13 cellular contexts compared by ENCODE assay signal in genomic region chr17:12765544-12765943, GRCh38. TPM values are rescaled to one million over a fixed set of nuclear protein-coding genes. Genes with fewer than 3 reads are reported as not detected.
A peak's percentile ranks its signal among the peaks of the same experiment; 100 is the strongest.
DNase-seq lines count a peak whose midpoint lies in the region; ATAC-seq and TF ChIP-seq lines count a peak whose summit lies in the region.
"Had no signal": no experiment of that assay in that cellular context is flagged by ENCODE, and none has a peak within 500 bp of the region (broad histone marks: within the 10 kb centered on the region; RNA-seq: fewer than 3 reads in every experiment).

No MANE protein-coding gene starts in this region.

- in situ Hi-C loops in astrocyte of the cerebellum (cut with HindIII; ENCODE audit: low sequenced_read_pairs): no loop called here

- TF ChIP-seq CTCF in astrocyte of the cerebellum (IDR thresholded peaks at IDR 0.05; ENCODE audit: low read depth, low read length, missing control alignments): no peak

- CTCF ChIA-PET in activated CD8-positive, alpha-beta T cell treated with anti-CD3 and anti-CD28 coated beads, Interleukin-2, amount 10 ng/mL, durations not matched to agents 7 days and 5 days (lab: Charles Lee): no interaction called here
- CTCF ChIA-PET in T-cell (lab: Charles Lee): no interaction called here

- no peak overlapping the region for H3K4me3 ChIP-seq in astrocyte of the cerebellum (ENCODE audit: low read depth, low read length)
- H3K4me3 ChIP-seq: BLaER1 had no signal

- POLR2A ChIA-PET in activated CD8-positive, alpha-beta T cell treated with anti-CD3 and anti-CD28 coated beads, Interleukin-2, amount 10 ng/mL, durations not matched to agents 7 days and 5 days (lab: Charles Lee): no interaction called here
- POLR2A ChIA-PET in T-cell (lab: Charles Lee): no interaction called here

- H3K36me3 Mint-ChIP-seq in activated CD8-positive, alpha-beta T cell treated with anti-CD3 and anti-CD28 coated beads, Interleukin-2, amount 10 ng/mL, durations not matched to agents 7 days and 5 days (ENCODE audit: low read depth): no peaks in the 10 kb centered on the region
- H3K36me3 Mint-ChIP-seq in T-cell: no peaks in the 10 kb centered on the region
- H3K36me3 Mint-ChIP-seq: stimulated activated effector memory CD8-positive, alpha-beta T cell treated with anti-CD3 and anti-CD28 coated beads, Interleukin-12 subunit alpha, Interleukin-12 subunit beta, amount 100 ng/mL, for 72 hours had no signal

- no peaks in the 10 kb centered on the region for H3K27me3 Mint-ChIP-seq in activated CD8-positive, alpha-beta T cell treated with anti-CD3 and anti-CD28 coated beads, Interleukin-2, amount 10 ng/mL, durations not matched to agents 7 days and 5 days (ENCODE audit: low read depth)
- peaks cover 0 to 4% of the 10 kb centered on the region in 2 donors for H3K27me3 Mint-ChIP-seq in T-cell

- H3K4me1 Mint-ChIP-seq in activated CD8-positive, alpha-beta T cell treated with anti-CD3 and anti-CD28 coated beads, Interleukin-2, amount 10 ng/mL, durations not matched to agents 7 days and 5 days (ENCODE audit: low read depth): no peaks in the 10 kb centered on the region
- no peaks in the 10 kb centered on the region for H3K4me1 Mint-ChIP-seq in T-cell
- H3K4me1 Mint-ChIP-seq: stimulated activated effector memory CD8-positive, alpha-beta T cell treated with anti-CD3 and anti-CD28 coated beads, Interleukin-12 subunit alpha, Interleukin-12 subunit beta, amount 100 ng/mL, for 72 hours had no signal

- H3K4me3 Mint-ChIP-seq in activated CD8-positive, alpha-beta T cell treated with anti-CD3 and anti-CD28 coated beads, Interleukin-2, amount 10 ng/mL, durations not matched to agents 7 days and 5 days: no peak overlapping the region
- H3K4me3 Mint-ChIP-seq in T-cell: no peak overlapping the region
- H3K4me3 Mint-ChIP-seq: stimulated activated effector memory CD8-positive, alpha-beta T cell treated with anti-CD3 and anti-CD28 coated beads, Interleukin-12 subunit alpha, Interleukin-12 subunit beta, amount 100 ng/mL, for 72 hours had no signal

- DNase-seq in A172 (ENCODE audit: low spot score) (peak; percentile 36), astrocyte of the cerebellum (ENCODE audit: low read depth) (peak; percentile 72), hepatic stellate cell (ENCODE audit: low spot score) (peak; percentile 76), activated gamma-delta T cell treated with Interleukin-2 at 50 U/mL for 16 hours (no peak), T-cell (no peak)
- DNase-seq in activated CD8-positive, alpha-beta T cell treated with anti-CD3 and anti-CD28 coated beads, Interleukin-2, amount 10 ng/mL, durations not matched to agents 7 days and 5 days: no peak
- DNase-seq: activated effector memory CD4-positive, alpha-beta T cell treated with Interleukin-2 at 50 U/mL for 16 hours; effector memory CD4-positive, alpha-beta T cell; NCI-H748 treated with DMSO at 0.1 percent for 48 hours had no signal

- no peaks in the 10 kb centered on the region for H3K9me3 Mint-ChIP-seq in activated CD8-positive, alpha-beta T cell treated with anti-CD3 and anti-CD28 coated beads, Interleukin-2, amount 10 ng/mL, durations not matched to agents 7 days and 5 days (ENCODE audit: insufficient read depth)
- H3K9me3 Mint-ChIP-seq in T-cell: peaks cover 2 to 8% (median 4%) of the 10 kb centered on the region in 3 donors

- no peak overlapping the region for H3K27ac Mint-ChIP-seq in activated CD8-positive, alpha-beta T cell treated with anti-CD3 and anti-CD28 coated beads, Interleukin-2, amount 10 ng/mL, durations not matched to agents 7 days and 5 days
- no peak overlapping the region for H3K27ac Mint-ChIP-seq in T-cell
- H3K27ac Mint-ChIP-seq: stimulated activated effector memory CD8-positive, alpha-beta T cell treated with anti-CD3 and anti-CD28 coated beads, Interleukin-12 subunit alpha, Interleukin-12 subunit beta, amount 100 ng/mL, for 72 hours had no signal

- peak; percentile 87 for ATAC-seq in HG02870 (IDR thresholded peaks at IDR 0.05; ENCODE audit: unreplicated experiment)
- no peak for ATAC-seq in GM18868 (IDR thresholded peaks at IDR 0.05; ENCODE audit: unreplicated experiment)
- ATAC-seq in activated CD8-positive, alpha-beta T cell treated with anti-CD3 and anti-CD28 coated beads, Interleukin-2, amount 10 ng/mL, durations not matched to agents 7 days and 5 days: no peak
- ATAC-seq in T-cell (replicated peaks in 1 of 4): no peak
- ATAC-seq: stimulated activated effector memory CD8-positive, alpha-beta T cell treated with anti-CD3 and anti-CD28 coated beads, Interleukin-12 subunit alpha, Interleukin-12 subunit beta, amount 100 ng/mL, for 72 hours had no signal

RNA-seq across cellular contexts. Expression of gene ARHGAP44, which starts 23.8 kb away (rescaled TPM):
- total RNA-seq in A172 (2014; rRNA removed; shearing (Covaris generic)): 0.69 and 1.1 TPM in 2 replicates
- total RNA-seq in activated CD8-positive, alpha-beta T cell treated with anti-CD3 and anti-CD28 coated beads, Interleukin-2, amount 10 ng/mL, durations not matched to agents 7 days and 5 days: under 1 TPM; 0.26 to 0.37 TPM
- under 1 TPM in 3 of 5 donors, not detected in 2; 0.15 to 0.39 (median 0.38) TPM for total RNA-seq in T-cell

Comparison
In these comparisons a context has a peak if more than half of its experiments do, and no peak if none do; other contexts are left out.
1. DNase-seq: peak in A172 (single experiment), astrocyte of the cerebellum (single experiment) and hepatic stellate cell (single experiment); none in activated CD8-positive, alpha-beta T cell treated with anti-CD3 and anti-CD28 coated beads, Interleukin-2, amount 10 ng/mL, durations not matched to agents 7 days and 5 days (single experiment), activated gamma-delta T cell treated with Interleukin-2 at 50 U/mL for 16 hours (single experiment) and T-cell (0 of 34).